In the genomic region with DNA sequence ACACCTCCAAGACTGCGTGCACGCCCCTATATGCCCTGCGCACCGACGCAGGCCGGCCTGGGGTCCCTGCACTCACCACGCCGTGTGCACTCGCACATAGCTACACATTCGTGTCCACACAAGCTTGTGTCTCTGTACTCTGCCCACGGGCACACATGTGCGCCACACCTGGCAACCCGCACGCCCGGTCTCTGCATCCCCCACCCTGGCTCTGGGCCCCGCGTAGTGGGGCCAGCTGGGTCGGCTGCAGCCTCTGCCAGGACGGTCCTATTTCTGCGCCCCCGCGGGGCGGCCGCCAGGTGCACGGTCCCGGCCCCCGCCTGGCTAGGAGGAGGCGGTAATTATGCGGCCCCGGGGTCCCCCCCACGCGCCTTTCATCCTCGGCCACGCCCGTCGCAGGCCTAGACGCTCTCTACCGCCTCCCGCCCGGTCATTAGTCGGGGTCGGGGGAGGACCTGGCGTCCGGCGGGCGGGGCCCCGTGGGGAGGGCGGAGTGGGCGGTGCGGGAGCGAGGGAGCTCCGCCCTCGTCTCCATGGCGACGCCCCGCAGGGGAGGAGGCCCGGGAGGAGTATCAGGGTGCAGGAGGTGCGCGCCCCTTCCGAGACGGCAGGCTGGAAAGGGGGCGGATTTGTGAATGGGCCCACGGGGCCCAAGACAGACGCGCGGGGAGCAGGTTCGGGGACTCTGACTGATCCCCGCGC, we compare ENCODE assay signal across 7 cellular contexts. TPM values are rescaled to one million over a fixed set of nuclear protein-coding genes. Genes with fewer than 3 reads are reported as not detected.
DNase-seq lines count a peak whose midpoint lies in the region; ATAC-seq and TF ChIP-seq lines count a peak whose summit lies in the region.

No MANE protein-coding gene starts in this region.

- peaks cover 22% of the 10 kb centered on the region for H3K36me3 Mint-ChIP-seq in dendritic cell treated with granulocyte-macrophage colony-stimulating factor and Interleukin-4, amounts not matched to agents 40 ng/mL and 50 ng/mL, for 4 days (ENCODE audit: low read depth)

- peaks cover 9% of the 10 kb centered on the region for H3K27me3 Mint-ChIP-seq in dendritic cell treated with granulocyte-macrophage colony-stimulating factor and Interleukin-4, amounts not matched to agents 40 ng/mL and 50 ng/mL, for 4 days

- peak overlapping the region; percentile 90 for H3K27ac Mint-ChIP-seq in dendritic cell treated with granulocyte-macrophage colony-stimulating factor and Interleukin-4, amounts not matched to agents 40 ng/mL and 50 ng/mL, for 4 days

- peak; percentile 73 for DNase-seq in NCI-H345 (lab: John Stamatoyannopoulos, UW)
- DNase-seq in activated CD4-positive, alpha-beta T cell treated with anti-CD3 and anti-CD28 coated beads for 48 hours: peak; percentile 87
- DNase-seq in stimulated activated CD4-positive, alpha-beta T cell treated with anti-CD3 and anti-CD28 coated beads, Interleukin-4, amount 100 ng/mL, for 48 hours (ENCODE audit: low read depth in 2 of 2): peak; percentile 80

- H3K9ac ChIP-seq in liver (ENCODE audit: low read depth in 1 of 2, low read length in 2 of 2): peak overlapping the region in 1 of 2 donors; percentile 21

- peaks cover 0 to 3% (median 1%) of the 10 kb centered on the region in 4 donors for H3K36me3 ChIP-seq in liver (ENCODE audit: control insufficient read depth in 4 of 4, insufficient read depth in 3 of 4, low read depth in 1 of 4, low read length in 3 of 4)

- ATAC-seq in HG02970 (IDR thresholded peaks at IDR 0.05; ENCODE audit: low FRiP score, unreplicated experiment): peak; percentile 25

- peak; percentile 11 for TF ChIP-seq POLR2A in GM15510 (IDR thresholded peaks at IDR 0.05; ENCODE audit: borderline replicate concordance, extremely low read depth, insufficient read length)

- H3K27me3 ChIP-seq in liver (ENCODE audit: control insufficient read depth in 4 of 4, insufficient read depth in 4 of 4, low read length in 3 of 4): no peaks in the 10 kb centered on the region

- H3K4me3 ChIP-seq in liver (ENCODE audit: low read depth in 1 of 3, low read length in 3 of 3): peak overlapping the region in 1 of 3 donors; percentile 55

- H3K4me1 ChIP-seq in liver (ENCODE audit: control insufficient read depth in 4 of 4, insufficient read depth in 4 of 4, low read length in 3 of 4): peaks cover 39 to 69% (median 54%) of the 10 kb centered on the region in 4 donors

- no peak for TF ChIP-seq RAD21 in liver (IDR thresholded peaks at IDR 0.05)

- H3K9me3 ChIP-seq in liver (ENCODE audit: control insufficient read depth in 4 of 4, low read length in 3 of 4): no peaks in the 10 kb centered on the region

- peak overlapping the region; percentile 73 to 80 for H3K27ac ChIP-seq in liver (ENCODE audit: low read depth in 1 of 2, low read length in 2 of 2)

- 6% methylated on average over 69 of the region's 69 CpGs for WGBS in liver

- no peak for TF ChIP-seq CTCF in liver (IDR thresholded peaks at IDR 0.05; ENCODE audit: low read depth, low read length, missing input control)

- peak overlapping the region; percentile 66 for H3K4me3 Mint-ChIP-seq in dendritic cell treated with granulocyte-macrophage colony-stimulating factor and Interleukin-4, amounts not matched to agents 40 ng/mL and 50 ng/mL, for 4 days

- no peaks in the 10 kb centered on the region for H3K9me3 Mint-ChIP-seq in dendritic cell treated with granulocyte-macrophage colony-stimulating factor and Interleukin-4, amounts not matched to agents 40 ng/mL and 50 ng/mL, for 4 days

- intact Hi-C loops in dendritic cell treated with granulocyte-macrophage colony-stimulating factor and Interleukin-4, amounts not matched to agents 40 ng/mL and 50 ng/mL, for 4 days (cut with micrococcal nuclease): loop anchor here (1.0 kb wide), 1 partner anchor 18 kb away; the partner anchor contains the start of gene MIDN

- H3K4me1 Mint-ChIP-seq in dendritic cell treated with granulocyte-macrophage colony-stimulating factor and Interleukin-4, amounts not matched to agents 40 ng/mL and 50 ng/mL, for 4 days (ENCODE audit: low read depth): peaks cover 83% of the 10 kb centered on the region

TF ChIP-seq in liver, 16 proteins besides CTCF, POLR2A, EP300 and RAD21:
- TF ChIP-seq HNF4A (conservative IDR thresholded peaks at IDR 0.05) (no peak), SP1 (IDR thresholded peaks at IDR 0.05) (peak; percentile 37), TAF1 (conservative IDR thresholded peaks at IDR 0.05) (no peak), FOXA1 (IDR thresholded peaks at IDR 0.05) (no peak), RXRA (IDR thresholded peaks at IDR 0.05) (peak in 1 of 2 donors; percentile 18), FOXA2 (IDR thresholded peaks at IDR 0.05) (no peak), YY1 (IDR thresholded peaks at IDR 0.05) (no peak), HNF4G (IDR thresholded peaks at IDR 0.05) (no peak), GABPA (IDR thresholded peaks at IDR 0.05 in 1 of 2, conservative IDR thresholded peaks at IDR 0.05 in 1 of 2) (no peak), ZBTB33 (IDR thresholded peaks at IDR 0.05) (no peak)
- TF ChIP-seq, protein P1, sequence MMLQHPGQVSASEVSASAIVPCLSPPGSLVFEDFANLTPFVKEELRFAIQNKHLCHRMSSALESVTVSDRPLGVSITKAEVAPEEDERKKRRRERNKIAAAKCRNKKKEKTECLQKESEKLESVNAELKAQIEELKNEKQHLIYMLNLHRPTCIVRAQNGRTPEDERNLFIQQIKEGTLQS (IDR thresholded peaks at IDR 0.05): no peak

RNA-seq across cellular contexts. Expression of gene CIRBP, which starts 2.9 kb away (rescaled TPM):
- total RNA-seq in liver: 100 to 1,000 TPM in 1 of 2 donors, 10 to 100 TPM in 1; 80.5 to 135 TPM
- 100 to 1,000 TPM in 1 of 2 donors, 10 to 100 TPM in 1; 41.1 to 113 TPM for polyA plus RNA-seq in liver

RNA-seq across cellular contexts. Expression of gene FAM174C, which starts 9.1 kb away (rescaled TPM):
- 10 to 100 TPM; 14.6 to 15.7 TPM for total RNA-seq in liver
- polyA plus RNA-seq in liver: 10 to 100 TPM; 51.9 to 79.8 TPM

RNA-seq across cellular contexts. Expression of gene MIDN, which starts 17.9 kb away (rescaled TPM):
- total RNA-seq in liver: 10 to 100 TPM in 1 of 2 donors, 1 to 10 TPM in 1; 9.1 to 22.9 TPM
- polyA plus RNA-seq in liver: 10 to 100 TPM in 1 of 2 donors, 1 to 10 TPM in 1; 2.9 to 14.6 TPM

RNA-seq across cellular contexts. Expression of gene EFNA2, which starts 19.4 kb away (rescaled TPM):
- 1 to 10 TPM in 1 of 2 donors, under 1 TPM in 1; 0.98 to 6.2 TPM for total RNA-seq in liver
- 1 to 10 TPM; 2.5 to 9.8 TPM for polyA plus RNA-seq in liver

RNA-seq across cellular contexts. Expression of gene ATP5F1D, which starts 24.7 kb away (rescaled TPM):
- 10 to 100 TPM; 20.2 to 44.5 TPM for total RNA-seq in liver
- 100 to 1,000 TPM; 246 to 315 TPM for polyA plus RNA-seq in liver
